ENCODE assay signal across 8 cellular contexts in the genomic region with DNA sequence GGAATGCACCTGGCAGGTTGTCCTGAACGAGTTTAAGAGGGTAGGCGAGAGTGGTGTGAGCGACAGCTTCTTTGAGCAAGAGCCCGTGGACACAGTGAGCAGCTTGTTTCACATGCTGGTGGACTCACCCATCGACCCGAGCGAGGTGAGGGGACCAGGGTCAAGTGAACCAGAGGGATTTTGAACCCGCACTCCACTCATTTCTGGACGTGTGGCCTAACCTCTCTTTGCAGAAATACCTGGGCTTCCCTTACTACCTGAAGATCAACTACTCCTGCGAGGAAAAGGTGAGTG. TPM values are rescaled to one million over a fixed set of nuclear protein-coding genes. Genes with fewer than 3 reads are reported as not detected.
DNase-seq lines count a peak whose midpoint lies in the region; ATAC-seq and FAIRE-seq lines count a peak whose summit lies in the region.

No MANE protein-coding gene starts in this region.

- no peaks in the 10 kb centered on the region for H3K27me3 ChIP-seq in iPS-18a (ENCODE audit: control insufficient read depth, insufficient read depth, low read length)
- H3K27me3 ChIP-seq in stomach smooth muscle (ENCODE audit: control insufficient read depth in 1 of 2, insufficient read depth in 2 of 2, low read length in 2 of 2): no peaks in the 10 kb centered on the region

- peak overlapping the region; percentile 98 for H3K27ac Mint-ChIP-seq in activated CD8-positive, alpha-beta T cell treated with anti-CD3 and anti-CD28 coated beads, Interleukin-2, amount 10 ng/mL, durations not matched to agents 7 days and 5 days

- H3K9me3 ChIP-seq in iPS-18a (ENCODE audit: control insufficient read depth, low read depth, low read length): no peaks in the 10 kb centered on the region
- H3K9me3 ChIP-seq in stomach smooth muscle (ENCODE audit: control insufficient read depth in 2 of 2, low read length in 2 of 2): no peaks in the 10 kb centered on the region

- H3K36me3 ChIP-seq in iPS-18a (ENCODE audit: control insufficient read depth, low read depth, low read length) (no peaks in the 10 kb centered on the region), stomach smooth muscle (ENCODE audit: control insufficient read depth in 2 of 2, insufficient read depth in 2 of 2, low read length in 2 of 2) (no peaks in the 10 kb centered on the region)

- H3K9me3 Mint-ChIP-seq in activated CD8-positive, alpha-beta T cell treated with anti-CD3 and anti-CD28 coated beads, Interleukin-2, amount 10 ng/mL, durations not matched to agents 7 days and 5 days (ENCODE audit: insufficient read depth): no peaks in the 10 kb centered on the region

- POLR2A ChIA-PET in activated CD8-positive, alpha-beta T cell treated with anti-CD3 and anti-CD28 coated beads, Interleukin-2, amount 10 ng/mL, durations not matched to agents 7 days and 5 days (lab: Charles Lee): no interaction called here

- no peak for ATAC-seq in activated CD8-positive, alpha-beta T cell treated with anti-CD3 and anti-CD28 coated beads, Interleukin-2, amount 10 ng/mL, durations not matched to agents 7 days and 5 days

- H3K4me1 Mint-ChIP-seq in activated CD8-positive, alpha-beta T cell treated with anti-CD3 and anti-CD28 coated beads, Interleukin-2, amount 10 ng/mL, durations not matched to agents 7 days and 5 days (ENCODE audit: low read depth): peaks cover 11% of the 10 kb centered on the region

- H3K27me3 Mint-ChIP-seq in activated CD8-positive, alpha-beta T cell treated with anti-CD3 and anti-CD28 coated beads, Interleukin-2, amount 10 ng/mL, durations not matched to agents 7 days and 5 days (ENCODE audit: low read depth): no peaks in the 10 kb centered on the region

- H3K4me3 Mint-ChIP-seq in activated CD8-positive, alpha-beta T cell treated with anti-CD3 and anti-CD28 coated beads, Interleukin-2, amount 10 ng/mL, durations not matched to agents 7 days and 5 days: peak overlapping the region; percentile 87

- no peak overlapping the region for H3K9ac ChIP-seq in iPS-18a (ENCODE audit: low read length)
- H3K9ac ChIP-seq in stomach smooth muscle (ENCODE audit: low read length in 2 of 2): peak overlapping the region in 1 of 2 donors; percentile 47

- FAIRE-seq in RCC 7860 (lab: Jason Lieb, UNC): no peak

- H3K4me3 ChIP-seq in iPS-18a (ENCODE audit: low read length) (peak overlapping the region; percentile 97), stomach smooth muscle (ENCODE audit: low read length in 2 of 2) (peak overlapping the region; percentile 47 to 92)

- peak; percentile 10 to 12 for DNase-seq in activated CD4-positive, alpha-beta T cell treated with anti-CD3 and anti-CD28 coated beads for 4 hours
- no peak for DNase-seq in activated CD4-positive, alpha-beta T cell treated with anti-CD3 and anti-CD28 coated beads, Interleukin-2, amount 50 U/mL, for 4 hours
- DNase-seq in activated CD8-positive, alpha-beta T cell treated with anti-CD3 and anti-CD28 coated beads, Interleukin-2, amount 10 ng/mL, durations not matched to agents 7 days and 5 days: no peak
- no peak for DNase-seq in D341Med (ENCODE audit: low spot score)
- no peak for DNase-seq in RCC 7860 (ENCODE audit: low spot score)
- DNase-seq in H4 (ENCODE audit: low spot score): no peak

- H3K27ac ChIP-seq in iPS-18a (ENCODE audit: low read length) (no peak overlapping the region), stomach smooth muscle (ENCODE audit: low read length) (peak overlapping the region; percentile 94)

- H3K36me3 Mint-ChIP-seq in activated CD8-positive, alpha-beta T cell treated with anti-CD3 and anti-CD28 coated beads, Interleukin-2, amount 10 ng/mL, durations not matched to agents 7 days and 5 days (ENCODE audit: low read depth): peaks cover 12% of the 10 kb centered on the region

- H3K4me1 ChIP-seq in iPS-18a (ENCODE audit: control insufficient read depth, low read depth, low read length) (peaks cover 5% of the 10 kb centered on the region), stomach smooth muscle (ENCODE audit: control insufficient read depth, insufficient read depth, low read length) (peaks cover 8% of the 10 kb centered on the region)

- CTCF ChIA-PET in activated CD8-positive, alpha-beta T cell treated with anti-CD3 and anti-CD28 coated beads, Interleukin-2, amount 10 ng/mL, durations not matched to agents 7 days and 5 days (lab: Charles Lee): interaction anchor here (1.1 to 3.0 kb wide), 2 partner anchors 105 to 195 kb away, joined by 3 to 24 read pairs; no protein-coding TSS in a partner anchor

RNA-seq across cellular contexts. Expression of a gene that starts 1.7 kb away (rescaled TPM):
- 10 to 100 TPM; 10.7 to 11.3 TPM for total RNA-seq in activated CD8-positive, alpha-beta T cell treated with anti-CD3 and anti-CD28 coated beads, Interleukin-2, amount 10 ng/mL, durations not matched to agents 7 days and 5 days
- 2.0 TPM in 1 of 2 replicates, not detected in the other for total RNA-seq in H4 (2014; rRNA removed; shearing (Covaris generic))

RNA-seq across cellular contexts. Expression of a gene that starts 17.7 kb away (rescaled TPM):
- total RNA-seq in activated CD8-positive, alpha-beta T cell treated with anti-CD3 and anti-CD28 coated beads, Interleukin-2, amount 10 ng/mL, durations not matched to agents 7 days and 5 days: 10 to 100 TPM; 13.5 to 13.7 TPM
- 0.04 TPM in 1 of 2 replicates, not detected in the other for total RNA-seq in H4 (2014; rRNA removed; shearing (Covaris generic))

RNA-seq across cellular contexts. Expression of a gene that starts 21.6 kb away (rescaled TPM):
- total RNA-seq in activated CD8-positive, alpha-beta T cell treated with anti-CD3 and anti-CD28 coated beads, Interleukin-2, amount 10 ng/mL, durations not matched to agents 7 days and 5 days: 10 to 100 TPM; 66.6 to 72.3 TPM
- total RNA-seq in H4 (2014; rRNA removed; shearing (Covaris generic)): 138 and 146 TPM in 2 replicates

RNA-seq across cellular contexts. Expression of a gene that starts 33.3 kb away (rescaled TPM):
- total RNA-seq in activated CD8-positive, alpha-beta T cell treated with anti-CD3 and anti-CD28 coated beads, Interleukin-2, amount 10 ng/mL, durations not matched to agents 7 days and 5 days: not detected
- 2.7 TPM in 1 of 2 replicates, not detected in the other for total RNA-seq in H4 (2014; rRNA removed; shearing (Covaris generic))

RNA-seq across cellular contexts. Expression of a gene that starts 37.1 kb away (rescaled TPM):
- 100 to 1,000 TPM; 173 to 187 TPM for total RNA-seq in activated CD8-positive, alpha-beta T cell treated with anti-CD3 and anti-CD28 coated beads, Interleukin-2, amount 10 ng/mL, durations not matched to agents 7 days and 5 days
- total RNA-seq in H4 (2014; rRNA removed; shearing (Covaris generic)): 743 and 838 TPM in 2 replicates

Comparison
In these comparisons a context has a peak if more than half of its experiments do, and no peak if none do; other contexts are left out.
1. DNase-seq: peak in activated CD4-positive, alpha-beta T cell treated with anti-CD3 and anti-CD28 coated beads for 4 hours (2 of 2); none in activated CD4-positive, alpha-beta T cell treated with anti-CD3 and anti-CD28 coated beads, Interleukin-2, amount 50 U/mL, for 4 hours (0 of 2), activated CD8-positive, alpha-beta T cell treated with anti-CD3 and anti-CD28 coated beads, Interleukin-2, amount 10 ng/mL, durations not matched to agents 7 days and 5 days (single experiment), D341Med (single experiment), RCC 7860 (single experiment) and H4 (single experiment).
2. RNA of a gene that starts 17.7 kb away (total RNA-seq): 13.5 to 13.7 TPM in activated CD8-positive, alpha-beta T cell treated with anti-CD3 and anti-CD28 coated beads, Interleukin-2, amount 10 ng/mL, durations not matched to agents 7 days and 5 days; 0.04 TPM in H4; every median in the first group is over 10 times any median in the second.